1 cellular context compared by ENCODE assay signal in genomic region chr1:65148548-65149390, GRCh38.
A peak's percentile ranks its signal among the peaks of the same experiment; 100 is the strongest.
TF ChIP-seq lines count a peak whose summit lies in the region.

No MANE protein-coding gene starts in this region.

TF ChIP-seq in HEK293, 187 proteins besides CTCF, POLR2A, EP300 and RAD21 (continued from another document):
- TF ChIP-seq ZNF148 (tag by site-specific recombination; IDR thresholded peaks at IDR 0.05; ENCODE audit: borderline replicate concordance) (no peak), KLF16 (tag by site-specific recombination; IDR thresholded peaks at IDR 0.05) (peak; percentile 8; the same call in 1 of the 2 replicates), ZSCAN4 (tag by site-specific recombination; IDR thresholded peaks at IDR 0.05) (no peak), SCRT1 (tag by site-specific recombination; IDR thresholded peaks at IDR 0.05; ENCODE audit: borderline replicate concordance) (peak; percentile 60; the same call in 1 of the 2 replicates), ZNF112 (tag by site-specific recombination; IDR thresholded peaks at IDR 0.05) (no peak), ZNF501 (tag by site-specific recombination; IDR thresholded peaks at IDR 0.05) (peak; percentile 43; the same call in 1 of the 2 replicates), OVOL3 (tag by site-specific recombination; IDR thresholded peaks at IDR 0.05) (no peak)
